21 cellular contexts compared by ENCODE assay signal in genomic region chr5:27652505-27652904, GRCh38.
DNase-seq lines count a peak whose midpoint lies in the region; ATAC-seq and TF ChIP-seq lines count a peak whose summit lies in the region.
"Had no signal": no experiment of that assay in that cellular context is flagged by ENCODE, and none has a peak within 500 bp of the region (broad histone marks: within the 10 kb centered on the region; RNA-seq: fewer than 3 reads in every experiment).

No MANE protein-coding gene starts in this region.

- H3K4me3 ChIP-seq in WERI-Rb-1 (ENCODE audit: low read depth, low read length) (no peak overlapping the region), kidney epithelial cell (ENCODE audit: low read depth, low read length) (no peak overlapping the region)
- H3K4me3 ChIP-seq: BLaER1 treated with 17β-estradiol and CSF1 and Interleukin-3, amounts not matched to agents 10 nM and 100 nM; right atrium auricular region had no signal

- TF ChIP-seq CTCF in WERI-Rb-1 (IDR thresholded peaks at IDR 0.05; ENCODE audit: low read depth, low read length), result peak; percentile 67
- TF ChIP-seq CTCF in kidney epithelial cell (IDR thresholded peaks at IDR 0.05; ENCODE audit: insufficient read depth, low read length, poor library complexity, severe bottlenecking), result peak; percentile 3

- H3K27ac ChIP-seq in WERI-Rb-1, result no peak overlapping the region
- H3K27ac ChIP-seq: BLaER1 treated with 17β-estradiol and CSF1 and Interleukin-3, amounts not matched to agents 10 nM and 100 nM; right atrium auricular region had no signal

- no peak for ATAC-seq in HG03159 (IDR thresholded peaks at IDR 0.05; ENCODE audit: unreplicated experiment)
- ATAC-seq in HG03039 (IDR thresholded peaks at IDR 0.05; ENCODE audit: unreplicated experiment), result no peak
- ATAC-seq: activated CD8-positive, alpha-beta memory T cell treated with anti-CD3 and anti-CD28 coated beads, Interleukin-2, amount 10 ng/mL, durations not matched to agents 7 days and 5 days had no signal

- no peaks in the 10 kb centered on the region for H3K27me3 ChIP-seq in WERI-Rb-1 (ENCODE audit: insufficient read depth, low read depth, severe bottlenecking)
- no peaks in the 10 kb centered on the region for H3K27me3 ChIP-seq in kidney epithelial cell (ENCODE audit: control insufficient read depth, insufficient read depth, low read length)
- H3K27me3 ChIP-seq: BLaER1 treated with 17β-estradiol and CSF1 and Interleukin-3, amounts not matched to agents 10 nM and 100 nM; right atrium auricular region had no signal

- DNase-seq in NCI-H146 (lab: John Stamatoyannopoulos, UW) (peak; percentile 7), NCI-H146 treated with DMSO at 0.1 percent for 48 hours (lab: John Stamatoyannopoulos, UW; ENCODE audit: unreplicated experiment) (no peak), WERI-Rb-1 (peak; percentile 67), kidney epithelial cell (ENCODE audit: low read depth) (no peak), EL (no peak)
- DNase-seq: activated CD4-positive, alpha-beta T cell treated with anti-CD3 and anti-CD28 coated beads for 1 hour; activated CD8-positive, alpha-beta memory T cell treated with anti-CD3 and anti-CD28 coated beads, Interleukin-2, amount 10 ng/mL, durations not matched to agents 7 days and 5 days; activated effector memory CD4-positive, alpha-beta T cell treated with Interleukin-2 at 50 U/mL for 16 hours; central memory CD4-positive, alpha-beta T cell; DMS153; effector CD8-positive, alpha-beta T cell; MV-4-11; NCI-H2171 treated with DMSO at 0.1 percent for 48 hours; SHP77 treated with DMSO at 0.1 percent for 48 hours; stimulated activated CD4-positive, alpha-beta T cell treated with anti-CD3 and anti-CD28 coated beads, Interleukin-15, amount 100 ng/mL, for 24 hours; stimulated activated naive CD4-positive, alpha-beta T cell treated with Interleukin-2 at 50 U/mL for 16 hours had no signal

- no peaks in the 10 kb centered on the region for H3K9me3 ChIP-seq in WERI-Rb-1 (ENCODE audit: severe bottlenecking)

- no peak for TF ChIP-seq EP300 in Ishikawa (IDR thresholded peaks at IDR 0.05; ENCODE audit: borderline replicate concordance)

- peak; percentile 36; the same call in 1 of the 2 replicates for TF ChIP-seq RAD21 in Ishikawa (IDR thresholded peaks at IDR 0.05; ENCODE audit: low read depth)

- H3K36me3 ChIP-seq in WERI-Rb-1 (no peaks in the 10 kb centered on the region), kidney epithelial cell (ENCODE audit: control insufficient read depth, insufficient read depth, low read length) (no peaks in the 10 kb centered on the region)
- H3K36me3 ChIP-seq: BLaER1 treated with 17β-estradiol and CSF1 and Interleukin-3, amounts not matched to agents 10 nM and 100 nM; right atrium auricular region had no signal

TF ChIP-seq in Ishikawa, 13 proteins besides CTCF, POLR2A, EP300 and RAD21:
- TF ChIP-seq TEAD4 (IDR thresholded peaks at IDR 0.05), result no peak
- no peak for TF ChIP-seq YY1 (IDR thresholded peaks at IDR 0.05; ENCODE audit: low read depth)
- TF ChIP-seq REST (IDR thresholded peaks at IDR 0.05; ENCODE audit: low read depth), result no peak
- no peak for TF ChIP-seq CREB1 (IDR thresholded peaks at IDR 0.05; ENCODE audit: low read depth)

Comparison
In these comparisons a context has a peak if more than half of its experiments do, and no peak if none do; other contexts are left out.
1. DNase-seq: peak in NCI-H146 (single experiment) and WERI-Rb-1 (single experiment); none in NCI-H146 treated with DMSO at 0.1 percent for 48 hours (single experiment), kidney epithelial cell (single experiment) and EL (single experiment).